14 cellular contexts compared by ENCODE assay signal in the genomic region with DNA sequence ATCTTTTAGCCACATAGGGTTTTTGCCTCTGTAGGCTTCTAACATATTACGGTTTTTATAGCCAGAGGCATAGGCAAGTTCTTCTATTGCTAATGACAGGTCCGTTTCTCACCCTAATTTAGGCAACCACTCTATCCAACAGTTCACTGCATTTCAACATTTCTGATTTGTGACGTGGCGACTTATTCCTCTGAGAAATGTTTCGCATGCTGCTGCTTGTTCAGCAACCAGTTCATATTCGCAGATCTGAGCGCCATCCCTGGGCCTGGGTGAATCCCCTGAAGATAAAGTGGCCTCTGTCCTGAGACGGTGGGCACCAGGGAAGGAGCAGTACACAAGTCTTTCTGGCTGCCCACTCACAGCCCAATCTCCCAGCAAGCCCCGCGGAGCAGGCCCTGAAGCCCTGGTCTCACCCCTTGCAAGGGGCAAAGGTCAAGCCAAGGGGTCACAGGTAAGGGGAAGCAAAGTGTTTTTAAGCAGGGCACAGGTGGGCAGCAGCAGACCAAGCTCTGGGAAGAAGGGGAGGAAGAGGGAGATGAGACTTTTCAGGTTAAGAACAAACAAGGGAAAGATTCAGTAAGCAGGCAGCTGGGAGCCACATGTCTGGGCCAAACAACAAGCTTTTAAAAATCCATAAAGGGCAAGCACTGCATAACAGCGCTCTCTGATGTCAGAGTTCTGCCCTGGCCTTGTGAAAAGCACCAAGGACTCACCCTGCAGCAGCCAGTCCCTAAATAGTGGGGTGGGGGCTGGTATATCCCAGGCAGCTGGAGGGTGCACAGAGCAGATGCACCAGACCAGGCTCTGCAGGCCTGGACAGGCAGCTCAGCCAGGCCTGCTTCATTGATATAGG. TPM values are rescaled to one million over a fixed set of nuclear protein-coding genes. Genes with fewer than 3 reads are reported as not detected.
DNase-seq lines count a peak whose midpoint lies in the region; ATAC-seq, FAIRE-seq and TF ChIP-seq lines count a peak whose summit lies in the region.
"Had no signal": no experiment of that assay in that cellular context is flagged by ENCODE, and none has a peak within 500 bp of the region (broad histone marks: within the 10 kb centered on the region; RNA-seq: fewer than 3 reads in every experiment).

No MANE protein-coding gene starts in this region.

- H3K4me3 ChIP-seq in SK-N-SH (ENCODE audit: low read depth in 2 of 2, low read length in 1 of 2) (no peak overlapping the region), keratinocyte (ENCODE audit: control insufficient read depth in 2 of 3, extremely low read depth in 1 of 3, insufficient read depth in 2 of 3, low read depth in 1 of 3, low read length in 3 of 3) (peak overlapping the region; percentile 11 to 72 (median 61))
- H3K4me3 ChIP-seq: sigmoid colon had no signal

- no peak for ATAC-seq in GM21447 (IDR thresholded peaks at IDR 0.05; ENCODE audit: unreplicated experiment)
- ATAC-seq: activated CD4-positive, alpha-beta T cell treated with anti-CD3 and anti-CD28 coated beads for 36 hours had no signal

- H3K27me3 ChIP-seq in SK-N-SH (ENCODE audit: insufficient read depth): 0 out of 2 replicates have a peak, but pooled peaks cover 4% of the 10 kb centered on the region
- no peaks in the 10 kb centered on the region for H3K27me3 ChIP-seq in keratinocyte (ENCODE audit: control insufficient read depth, extremely low read depth, insufficient read depth, low read length)
- H3K27me3 ChIP-seq: sigmoid colon had no signal

- TF ChIP-seq CTCF in SK-N-SH (IDR thresholded peaks at IDR 0.05) (no peak), keratinocyte (optimal IDR thresholded peaks at IDR 0.05 in 1 of 3, IDR thresholded peaks at IDR 0.05 in 1 of 3, conservative IDR thresholded peaks at IDR 0.05 in 1 of 3; ENCODE audit: extremely low read depth in 1 of 3, insufficient read depth in 2 of 3, low read length in 3 of 3) (peak in 1 of 3 experiments; percentile 11)

- peaks cover 0 to 46% of the 10 kb centered on the region in 2 experiments; a peak in 2 of 4 replicates for H3K4me1 ChIP-seq in SK-N-SH (ENCODE audit: control insufficient read depth in 1 of 2, insufficient read depth in 2 of 2, low read depth in 1 of 2, low read length in 1 of 2)
- peaks cover 49% of the 10 kb centered on the region for H3K4me1 ChIP-seq in keratinocyte (ENCODE audit: control insufficient read depth, extremely low read depth, insufficient read depth, low read length)

- H3K9ac ChIP-seq in SK-N-SH (no peak overlapping the region), keratinocyte (ENCODE audit: control insufficient read depth, extremely low read depth, insufficient read depth, low read length) (peak overlapping the region; percentile 78)

- WGBS in SK-N-SH (ENCODE audit: low lambda C conversion rate): 84% methylated on average over 11 of the region's 11 CpGs

- H3K9me3 ChIP-seq in SK-N-SH (no peaks in the 10 kb centered on the region), keratinocyte (ENCODE audit: control insufficient read depth, low read depth, low read length) (no peaks in the 10 kb centered on the region)
- H3K9me3 ChIP-seq: Caco-2, sigmoid colon had no signal

- no peaks in the 10 kb centered on the region for H3F3A ChIP-seq in SK-N-SH (replicated peaks; ENCODE audit: insufficient read depth)

- H2AFZ ChIP-seq in SK-N-SH (ENCODE audit: low read depth): no peak overlapping the region
- H2AFZ ChIP-seq in keratinocyte (ENCODE audit: control insufficient read depth, low read length): peak overlapping the region; percentile 91

- DNase-seq in NCI-H1417 (lab: John Stamatoyannopoulos, UW): peak in 2 of 3 experiments; percentile 35 to 67
- no peak for DNase-seq in NCI-H1417 treated with DMSO at 0.1 percent for 48 hours (lab: John Stamatoyannopoulos, UW)
- peak; percentile 90 for DNase-seq in SK-N-SH
- DNase-seq in keratinocyte (ENCODE audit: low read depth, low spot score): peak; percentile 55
- DNase-seq in urothelium cell line (ENCODE audit: low spot score): no peak
- DNase-seq in NCI-H1930 (lab: John Stamatoyannopoulos, UW): no peak
- no peak for DNase-seq in cerebellum (ENCODE audit: low spot score)
- DNase-seq: 8988T; activated CD4-positive, alpha-beta T cell treated with anti-CD3 and anti-CD28 coated beads for 36 hours; kidney glomerular epithelial cell; NCI-H1092 treated with DMSO at 0.1 percent for 48 hours; sigmoid colon had no signal

- CTCF ChIA-PET in SK-N-SH (lab: Yijun Ruan, JAX): interaction anchor here (0.7 to 2.6 kb wide), 19 partner anchors 10 to 530 kb away, joined by 3 to 14 read pairs (median 4); partner anchors contain the start of gene COX7A2L

- H3K4me2 ChIP-seq in SK-N-SH (no peak overlapping the region), keratinocyte (ENCODE audit: control insufficient read depth, extremely low read depth, insufficient read depth, low read depth, low read length) (peak overlapping the region; percentile 92)

- TF ChIP-seq EP300 in SK-N-SH (IDR thresholded peaks at IDR 0.05; ENCODE audit: borderline replicate concordance in 1 of 2, low read depth in 1 of 2, low read length in 1 of 2): peak in 1 of 2 experiments; percentile 98; a peak in 2 of 4 replicates

- POLR2A ChIA-PET in SK-N-SH (lab: Yijun Ruan, JAX): interaction anchor here (0.6 to 1.7 kb wide), 7 partner anchors 9 to 439 kb away, joined by 3 to 6 read pairs (median 4); no protein-coding TSS in a partner anchor

- peak overlapping the region in 1 of 2 experiments; percentile 99; a peak in 2 of 4 replicates for H3K27ac ChIP-seq in SK-N-SH (ENCODE audit: low read depth in 2 of 2, low read length in 1 of 2)
- peak overlapping the region; percentile 93 for H3K27ac ChIP-seq in keratinocyte (ENCODE audit: control insufficient read depth, insufficient read depth, low read length)
- H3K27ac ChIP-seq: sigmoid colon had no signal

- H3K36me3 ChIP-seq in SK-N-SH (replicated peaks in 1 of 2; ENCODE audit: control insufficient read depth in 1 of 2, insufficient read depth in 2 of 2, low read length in 1 of 2) (no peaks in the 10 kb centered on the region), keratinocyte (ENCODE audit: control insufficient read depth in 2 of 2, extremely low read depth in 1 of 2, insufficient read depth in 2 of 2, low read length in 2 of 2) (no peaks in the 10 kb centered on the region)
- H3K36me3 ChIP-seq: sigmoid colon had no signal

- H3K9me2 ChIP-seq in SK-N-SH: no peaks in the 10 kb centered on the region

- H4K20me1 ChIP-seq in SK-N-SH (ENCODE audit: insufficient read depth): no peaks in the 10 kb centered on the region
- H4K20me1 ChIP-seq in keratinocyte (ENCODE audit: control insufficient read depth, extremely low read depth, insufficient read depth, low read length): no peaks in the 10 kb centered on the region

- H3K79me2 ChIP-seq in SK-N-SH (ENCODE audit: insufficient read depth) (no peaks in the 10 kb centered on the region), keratinocyte (ENCODE audit: control insufficient read depth, insufficient read depth, low read length) (no peaks in the 10 kb centered on the region)

- FAIRE-seq in keratinocyte (lab: Jason Lieb, UNC) (peak; percentile 98), urothelium cell line (lab: Jason Lieb, UNC) (peak; percentile 61)

- dilution Hi-C loops in keratinocyte (cut with MboI; ENCODE audit: extremely low pct_ligation_motif_present, low sequenced_read_pairs): no loop called here

- H3K9me1 ChIP-seq in keratinocyte (ENCODE audit: control insufficient read depth, extremely low read depth, insufficient read depth, low read length): no peaks in the 10 kb centered on the region

- peak; percentile 72 for TF ChIP-seq RAD21 in SK-N-SH (IDR thresholded peaks at IDR 0.05; ENCODE audit: low read length)

TF ChIP-seq in SK-N-SH, 30 proteins besides CTCF, POLR2A, EP300 and RAD21 (continues in another document):
- peak; percentile 84 for TF ChIP-seq GATA2 (CRISPR knock-in tag; IDR thresholded peaks at IDR 0.05)
- peak; percentile 96 for TF ChIP-seq CHD2 (IDR thresholded peaks at IDR 0.05; ENCODE audit: low read length, partially characterized antibody)
- no peak for TF ChIP-seq ELF1 (IDR thresholded peaks at IDR 0.05)
- TF ChIP-seq NRF1 (IDR thresholded peaks at IDR 0.05; ENCODE audit: low read depth, low read length): no peak
- no peak for TF ChIP-seq POLR2AphosphoS5 (IDR thresholded peaks at IDR 0.05; ENCODE audit: low read depth, low read length)
- TF ChIP-seq, protein P1, sequence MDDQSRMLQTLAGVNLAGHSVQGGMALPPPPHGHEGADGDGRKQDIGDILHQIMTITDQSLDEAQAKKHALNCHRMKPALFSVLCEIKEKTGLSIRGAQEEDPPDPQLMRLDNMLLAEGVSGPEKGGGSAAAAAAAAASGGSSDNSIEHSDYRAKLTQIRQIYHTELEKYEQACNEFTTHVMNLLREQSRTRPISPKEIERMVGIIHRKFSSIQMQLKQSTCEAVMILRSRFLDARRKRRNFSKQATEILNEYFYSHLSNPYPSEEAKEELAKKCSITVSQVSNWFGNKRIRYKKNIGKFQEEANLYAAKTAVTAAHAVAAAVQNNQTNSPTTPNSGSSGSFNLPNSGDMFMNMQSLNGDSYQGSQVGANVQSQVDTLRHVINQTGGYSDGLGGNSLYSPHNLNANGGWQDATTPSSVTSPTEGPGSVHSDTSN (IDR thresholded peaks at IDR 0.05): no peak
- no peak for TF ChIP-seq GABPA (IDR thresholded peaks at IDR 0.05; ENCODE audit: low read depth)
- TF ChIP-seq SIN3A (IDR thresholded peaks at IDR 0.05; ENCODE audit: borderline replicate concordance, low read depth, low read length): no peak
- TF ChIP-seq FOXM1 (IDR thresholded peaks at IDR 0.05; ENCODE audit: low read depth): no peak
- no peak for TF ChIP-seq MAX (IDR thresholded peaks at IDR 0.05; ENCODE audit: low read depth)
- no peak for TF ChIP-seq NFIC (IDR thresholded peaks at IDR 0.05; ENCODE audit: borderline replicate concordance)

RNA-seq across cellular contexts. Expression of gene COX7A2L, which starts 10.8 kb away (rescaled TPM):
- polyA plus RNA-seq in SK-N-SH (2012; rRNA removed): 77.6 and 82.3 TPM in 2 replicates
- polyA plus RNA-seq in SK-N-SH (2012; cell fraction: cytosol; rRNA removed): 116 and 144 TPM in 2 replicates
- 27.9 and 31.9 TPM in 2 replicates for polyA plus RNA-seq in SK-N-SH (2012; cell fraction: nucleus; rRNA removed)
- polyA plus RNA-seq in keratinocyte: 126 to 172 TPM (median 144 TPM) in 3 replicates
- polyA plus RNA-seq in keratinocyte (2011; ENCODE audit: low read depth): 73.7 TPM
- 140 and 154 TPM in 2 replicates for polyA plus RNA-seq in keratinocyte (2011; cell fraction: cytosol; rRNA removed)
- polyA plus RNA-seq in keratinocyte (2011; cell fraction: nucleus; rRNA removed): 42.5 and 62.6 TPM in 2 replicates
- polyA plus RNA-seq in keratinocyte (2012; ENCODE audit: low replicate concordance): 101 and 194 TPM in 2 replicates
- polyA minus RNA-seq in keratinocyte: 42.9 to 56.5 TPM (median 47.7 TPM) in 3 replicates
- 45.8 TPM for polyA minus RNA-seq in keratinocyte (2011; cell fraction: cytosol; rRNA and poly(A)+ RNA removed)
- 8.3 and 14.2 TPM in 2 replicates for polyA minus RNA-seq in keratinocyte (2011; cell fraction: nucleus; rRNA and poly(A)+ RNA removed)
- total RNA-seq in cerebellum: 79.3 TPM

Comparison
In these comparisons a context has a peak if more than half of its experiments do, and no peak if none do; other contexts are left out.
1. DNase-seq: peak in NCI-H1417 (2 of 3), SK-N-SH (single experiment) and keratinocyte (single experiment); none in NCI-H1417 treated with DMSO at 0.1 percent for 48 hours (single experiment), urothelium cell line (single experiment), NCI-H1930 (0 of 2) and cerebellum (single experiment).
2. H3K4me3 ChIP-seq: peak in keratinocyte (3 of 3); none in SK-N-SH (0 of 2).